13 cellular contexts compared by ENCODE assay signal in genomic region chr11:5818245-5818865, GRCh38. TPM values are rescaled to one million over a fixed set of nuclear protein-coding genes. Genes with fewer than 3 reads are reported as not detected.
DNase-seq lines count a peak whose midpoint lies in the region; ATAC-seq and FAIRE-seq lines count a peak whose summit lies in the region.
"Had no signal": no experiment of that assay in that cellular context is flagged by ENCODE, and none has a peak within 500 bp of the region (broad histone marks: within the 10 kb centered on the region; RNA-seq: fewer than 3 reads in every experiment).

No MANE protein-coding gene starts in this region.

- H3K27me3 Mint-ChIP-seq in activated T-helper 2 cell treated with anti-CD3 and anti-CD28 coated beads, Interferon-gamma antibody, Interleukin-2, Interleukin-4, amounts not matched to agents 10 μg/mL and 5 μg/mL and 100 μg/mL, durations not matched to agents 14 hours and 24 hours and 36 hours (ENCODE audit: low read depth) = peaks cover 5% of the 10 kb centered on the region

- H3K9me3 Mint-ChIP-seq in activated T-helper 2 cell treated with anti-CD3 and anti-CD28 coated beads, Interferon-gamma antibody, Interleukin-2, Interleukin-4, amounts not matched to agents 10 μg/mL and 5 μg/mL and 100 μg/mL, durations not matched to agents 14 hours and 24 hours and 36 hours = no peaks in the 10 kb centered on the region

- intact Hi-C loops in activated T-helper 2 cell treated with anti-CD3 and anti-CD28 coated beads, Interferon-gamma antibody, Interleukin-2, Interleukin-4, amounts not matched to agents 10 μg/mL and 5 μg/mL and 100 μg/mL, durations not matched to agents 14 hours and 24 hours and 36 hours (cut with micrococcal nuclease) = no loop called here

- peak overlapping the region; percentile 29 for H3K27ac Mint-ChIP-seq in activated T-helper 2 cell treated with anti-CD3 and anti-CD28 coated beads, Interferon-gamma antibody, Interleukin-2, Interleukin-4, amounts not matched to agents 10 μg/mL and 5 μg/mL and 100 μg/mL, durations not matched to agents 14 hours and 24 hours and 36 hours

- no peaks in the 10 kb centered on the region for H3K36me3 Mint-ChIP-seq in activated T-helper 2 cell treated with anti-CD3 and anti-CD28 coated beads, Interferon-gamma antibody, Interleukin-2, Interleukin-4, amounts not matched to agents 10 μg/mL and 5 μg/mL and 100 μg/mL, durations not matched to agents 14 hours and 24 hours and 36 hours (ENCODE audit: low read depth)

- DNase-seq in activated T-helper 2 cell treated with anti-CD3 and anti-CD28 coated beads, Interferon-gamma antibody, Interleukin-2, Interleukin-4, amounts not matched to agents 10 μg/mL and 5 μg/mL and 100 μg/mL, durations not matched to agents 14 hours and 24 hours and 36 hours (ENCODE audit: low spot score) = no peak
- DNase-seq in NCI-H146 (lab: John Stamatoyannopoulos, UW) (no peak), Ammon's horn (ENCODE audit: low spot score) (no peak), anterior cingulate cortex (lab: John Stamatoyannopoulos, UW) (no peak), SW480 (ENCODE audit: low spot score) (no peak)
- DNase-seq: heart right ventricle, NCI-H1048, SW 1271 had no signal

- FAIRE-seq in A204.1 (lab: Jason Lieb, UNC) = peak; percentile 14
- FAIRE-seq: astrocyte, H1 had no signal

- peak overlapping the region; percentile 34 for H3K4me3 Mint-ChIP-seq in activated T-helper 2 cell treated with anti-CD3 and anti-CD28 coated beads, Interferon-gamma antibody, Interleukin-2, Interleukin-4, amounts not matched to agents 10 μg/mL and 5 μg/mL and 100 μg/mL, durations not matched to agents 14 hours and 24 hours and 36 hours (ENCODE audit: low read depth)

- peak; percentile 67 for ATAC-seq in GM18517 (IDR thresholded peaks at IDR 0.05; ENCODE audit: unreplicated experiment)
- ATAC-seq in HG02973 (IDR thresholded peaks at IDR 0.05; ENCODE audit: unreplicated experiment) = peak; percentile 53
- ATAC-seq: heart right ventricle had no signal

- H3K4me1 Mint-ChIP-seq in activated T-helper 2 cell treated with anti-CD3 and anti-CD28 coated beads, Interferon-gamma antibody, Interleukin-2, Interleukin-4, amounts not matched to agents 10 μg/mL and 5 μg/mL and 100 μg/mL, durations not matched to agents 14 hours and 24 hours and 36 hours (ENCODE audit: low read depth) = peaks cover 8% of the 10 kb centered on the region

RNA-seq across cellular contexts. Expression of gene OR52N2, which starts 9.6 kb away (rescaled TPM):
- not detected in 2 replicates for total RNA-seq in activated T-helper 2 cell treated with anti-CD3 and anti-CD28 coated beads, Interferon-gamma antibody, Interleukin-2, Interleukin-4, amounts not matched to agents 10 μg/mL and 5 μg/mL and 100 μg/mL, durations not matched to agents 14 hours and 24 hours and 36 hours
- total RNA-seq: astrocyte, heart right ventricle had no signal

RNA-seq across cellular contexts. Expression of gene OR52E6, which starts 23.3 kb away (rescaled TPM):
- total RNA-seq in activated T-helper 2 cell treated with anti-CD3 and anti-CD28 coated beads, Interferon-gamma antibody, Interleukin-2, Interleukin-4, amounts not matched to agents 10 μg/mL and 5 μg/mL and 100 μg/mL, durations not matched to agents 14 hours and 24 hours and 36 hours = not detected in 2 replicates
- total RNA-seq: astrocyte, H1, heart right ventricle had no signal

RNA-seq across cellular contexts. Expression of gene OR52N1, which starts 27.3 kb away (rescaled TPM):
- not detected in 2 replicates for total RNA-seq in activated T-helper 2 cell treated with anti-CD3 and anti-CD28 coated beads, Interferon-gamma antibody, Interleukin-2, Interleukin-4, amounts not matched to agents 10 μg/mL and 5 μg/mL and 100 μg/mL, durations not matched to agents 14 hours and 24 hours and 36 hours
- total RNA-seq: astrocyte, H1 had no signal

RNA-seq across cellular contexts. Expression of gene OR52N5, which starts 35.2 kb away (rescaled TPM):
- total RNA-seq in activated T-helper 2 cell treated with anti-CD3 and anti-CD28 coated beads, Interferon-gamma antibody, Interleukin-2, Interleukin-4, amounts not matched to agents 10 μg/mL and 5 μg/mL and 100 μg/mL, durations not matched to agents 14 hours and 24 hours and 36 hours = not detected in 2 replicates
- total RNA-seq: astrocyte, H1 had no signal

RNA-seq across cellular contexts. Expression of gene OR52E8, which starts 39.1 kb away (rescaled TPM):
- not detected in 2 replicates for total RNA-seq in activated T-helper 2 cell treated with anti-CD3 and anti-CD28 coated beads, Interferon-gamma antibody, Interleukin-2, Interleukin-4, amounts not matched to agents 10 μg/mL and 5 μg/mL and 100 μg/mL, durations not matched to agents 14 hours and 24 hours and 36 hours
- total RNA-seq: astrocyte, H1, heart right ventricle had no signal
